Comparison of ENCODE assay signal across 7 cellular contexts in genomic region chr2:189698020-189698887, GRCh38. TPM values are rescaled to one million over a fixed set of nuclear protein-coding genes. Genes with fewer than 3 reads are reported as not detected.
DNase-seq lines count a peak whose midpoint lies in the region; ATAC-seq and TF ChIP-seq lines count a peak whose summit lies in the region.

No MANE protein-coding gene starts in this region.

- no peaks in the 10 kb centered on the region for H3K36me3 ChIP-seq in fibroblast of lung (ENCODE audit: control insufficient read depth, insufficient read depth, low read length)
- no peaks in the 10 kb centered on the region for H3K36me3 ChIP-seq in neural cell (ENCODE audit: insufficient read depth, low read length)

- H3K4me2 ChIP-seq in fibroblast of lung (ENCODE audit: extremely low read depth, insufficient read depth, low read length) (no peak overlapping the region), neural cell (ENCODE audit: low read length) (no peak overlapping the region)

- H2AFZ ChIP-seq in fibroblast of lung (ENCODE audit: low read length) = no peak overlapping the region
- no peak overlapping the region for H2AFZ ChIP-seq in neural cell (ENCODE audit: low read depth, low read length)

- DNase-seq in DMS53 (lab: John Stamatoyannopoulos, UW) (peak; percentile 90), NAMALWA (ENCODE audit: low spot score) (peak; percentile 70), fibroblast of lung (ENCODE audit: low read depth in 2 of 2) (peak; percentile 36 to 70)
- DNase-seq in activated CD4-positive, alpha-beta T cell treated with anti-CD3 and anti-CD28 coated beads for 4 hours = peak; percentile 40 to 50

- H4K20me1 ChIP-seq in fibroblast of lung (ENCODE audit: control insufficient read depth, extremely low read depth, insufficient read depth, low read length) = no peaks in the 10 kb centered on the region
- no peaks in the 10 kb centered on the region for H4K20me1 ChIP-seq in neural cell (ENCODE audit: insufficient read depth)

- H3K27ac ChIP-seq in fibroblast of lung (ENCODE audit: insufficient read depth, low read length) = no peak overlapping the region
- no peak overlapping the region for H3K27ac ChIP-seq in neural cell (ENCODE audit: low read length)

- no peaks in the 10 kb centered on the region for H3K9me2 ChIP-seq in neural cell (ENCODE audit: insufficient read depth, low read length)

- H3K27me3 ChIP-seq in fibroblast of lung (ENCODE audit: control insufficient read depth, insufficient read depth, low read length) (no peaks in the 10 kb centered on the region), neural cell (ENCODE audit: insufficient read depth, low read depth, low read length) (no peaks in the 10 kb centered on the region)

- H3K4me3 ChIP-seq in fibroblast of lung (replicated peaks in 1 of 4; ENCODE audit: control extremely low read depth in 1 of 4, insufficient read depth in 1 of 4, low read depth in 3 of 4, low read length in 4 of 4) = no peak overlapping the region
- H3K4me3 ChIP-seq in neural cell (ENCODE audit: low read length) = no peak overlapping the region

- H3K9ac ChIP-seq in fibroblast of lung (ENCODE audit: insufficient read depth, low read length) = no peak overlapping the region
- no peak overlapping the region for H3K9ac ChIP-seq in neural cell (ENCODE audit: low read length)

- H3K79me2 ChIP-seq in fibroblast of lung (ENCODE audit: control insufficient read depth, insufficient read depth, low read length) (no peaks in the 10 kb centered on the region), neural cell (replicated peaks; ENCODE audit: insufficient read depth, low read length) (no peaks in the 10 kb centered on the region)

- TF ChIP-seq EP300 in neural cell (conservative IDR thresholded peaks at IDR 0.05; ENCODE audit: poor library complexity, severe bottlenecking) = no peak

- no peaks in the 10 kb centered on the region for H3K4me1 ChIP-seq in fibroblast of lung (ENCODE audit: control insufficient read depth, extremely low read depth, insufficient read depth, low read length)

- ATAC-seq in GM19035 (IDR thresholded peaks at IDR 0.05; ENCODE audit: unreplicated experiment) (peak; percentile 62), HG03025 (IDR thresholded peaks at IDR 0.05; ENCODE audit: low FRiP score, unreplicated experiment) (no peak)

- TF ChIP-seq RAD21 in neural cell (conservative IDR thresholded peaks at IDR 0.05) = no peak

- no peaks in the 10 kb centered on the region for H3F3A ChIP-seq in neural cell (ENCODE audit: insufficient read depth, low read length, poor library complexity, severe bottlenecking)

- TF ChIP-seq CTCF in fibroblast of lung (conservative IDR thresholded peaks at IDR 0.05 in 1 of 2, IDR thresholded peaks at IDR 0.05 in 1 of 2; ENCODE audit: low read depth in 1 of 2, low read length in 2 of 2) = peak; percentile 29 to 53
- peak; percentile 60 for TF ChIP-seq CTCF in neural cell (IDR thresholded peaks at IDR 0.05; ENCODE audit: poor library complexity, severe bottlenecking)

- no peaks in the 10 kb centered on the region for H3K9me3 ChIP-seq in fibroblast of lung (ENCODE audit: control insufficient read depth, insufficient read depth, low read depth, low read length)
- H3K9me3 ChIP-seq in neural cell (ENCODE audit: low read length) = no peaks in the 10 kb centered on the region

TF ChIP-seq in neural cell, 6 proteins besides CTCF, POLR2A, EP300 and RAD21:
- TF ChIP-seq SMC3 (conservative IDR thresholded peaks at IDR 0.05; ENCODE audit: poor library complexity) = peak; percentile 43
- TF ChIP-seq POLR2AphosphoS5 (IDR thresholded peaks at IDR 0.05) = no peak
- no peak for TF ChIP-seq EZH2 (IDR thresholded peaks at IDR 0.05; ENCODE audit: borderline replicate concordance, insufficient read depth, low read length, poor library complexity, severe bottlenecking)

RNA-seq across cellular contexts. Expression of gene ANKAR, which starts 23.8 kb away (rescaled TPM):
- total RNA-seq in fibroblast of lung = 10.5 and 11.7 TPM in 2 replicates
- polyA plus RNA-seq in fibroblast of lung (1.3 and 2.1 TPM in 2 replicates), neural cell (7.4 and 8.2 TPM in 2 replicates)
- polyA plus RNA-seq in fibroblast of lung (2012) = 0.76 and 1.8 TPM in 2 replicates
- polyA minus RNA-seq in fibroblast of lung (ENCODE audit: low replicate concordance) (0.89 TPM in 1 of 2 replicates, not detected in the other), neural cell (11.0 and 18.4 TPM in 2 replicates)

RNA-seq across cellular contexts. Expression of gene ASNSD1, which starts 37.0 kb away (rescaled TPM):
- 63.9 and 72.7 TPM in 2 replicates for total RNA-seq in fibroblast of lung
- polyA plus RNA-seq in fibroblast of lung (59.4 and 70.4 TPM in 2 replicates), neural cell (61.7 and 94.3 TPM in 2 replicates)
- 40.4 and 45.9 TPM in 2 replicates for polyA plus RNA-seq in fibroblast of lung (2012)
- polyA minus RNA-seq in fibroblast of lung (ENCODE audit: low replicate concordance) (2.2 TPM in 2 replicates), neural cell (86.4 and 98.7 TPM in 2 replicates)
